1 cellular context compared by ENCODE assay signal in genomic region chr12:45215419-45216296, GRCh38.
TF ChIP-seq lines count a peak whose summit lies in the region.

Gene ANO6, plus strand, starts transcription at chr12:45216095. Its CDS starts 227 bp downstream, at chr12:45216322.

TF ChIP-seq in GM12878, 131 proteins besides CTCF, POLR2A, EP300 and RAD21 (continued from another document and continues in another):
- TF ChIP-seq ZNF687 (IDR thresholded peaks at IDR 0.05) (peak; percentile 61), FOS (IDR thresholded peaks at IDR 0.05; ENCODE audit: borderline replicate concordance, extremely low read depth, insufficient read length) (no peak), BRCA1 (IDR thresholded peaks at IDR 0.05; ENCODE audit: low read depth, low read length) (no peak), POU2F2 (IDR thresholded peaks at IDR 0.05; ENCODE audit: borderline replicate concordance, low read depth, low read length) (peak; percentile 33; the same call in 1 of the 3 replicates), ASH2L (IDR thresholded peaks at IDR 0.05; ENCODE audit: borderline replicate concordance, low read depth) (no peak; the same call in none of the 2 replicates), KLF5 (IDR thresholded peaks at IDR 0.05; ENCODE audit: partially characterized antibody) (no peak), SREBF2 (IDR thresholded peaks at IDR 0.05; ENCODE audit: low read length) (no peak), DPF2 (IDR thresholded peaks at IDR 0.05) (no peak), EZH2 (IDR thresholded peaks at IDR 0.05; ENCODE audit: borderline replicate concordance, control insufficient read depth, low read depth, low read length) (no peak), EED (IDR thresholded peaks at IDR 0.05; ENCODE audit: low read depth) (peak; percentile 74; the same call in 1 of the 2 replicates), ZNF274 (IDR thresholded peaks at IDR 0.05; ENCODE audit: insufficient read depth, insufficient read length) (no peak), NBN (IDR thresholded peaks at IDR 0.05) (peak; percentile 89), ZBTB4 (CRISPR knock-in tag; IDR thresholded peaks at IDR 0.05) (no peak), ZNF207 (IDR thresholded peaks at IDR 0.05; ENCODE audit: borderline replicate concordance) (peak; percentile 26; the same call in 1 of the 2 replicates), IKZF1 (conservative IDR thresholded peaks at IDR 0.05) (peak; percentile 87), ZNF384 (IDR thresholded peaks at IDR 0.05; ENCODE audit: borderline replicate concordance, low read depth, low read length) (no peak), FOXK2 (IDR thresholded peaks at IDR 0.05) (no peak), JUND (IDR thresholded peaks at IDR 0.05; ENCODE audit: low read depth, low read length) (no peak), NFXL1 (IDR thresholded peaks at IDR 0.05; ENCODE audit: borderline replicate concordance) (no peak), RAD51 (IDR thresholded peaks at IDR 0.05) (peak; percentile 28; the same call in 1 of the 2 replicates), E4F1 (IDR thresholded peaks at IDR 0.05; ENCODE audit: borderline replicate concordance, partially characterized antibody) (no peak), SUZ12 (IDR thresholded peaks at IDR 0.05; ENCODE audit: unreplicated experiment) (no peak), NFIC (IDR thresholded peaks at IDR 0.05; ENCODE audit: low read depth, low read length) (no peak), CREB1 (IDR thresholded peaks at IDR 0.05; ENCODE audit: low read depth) (0 out of 2 replicates have a peak, but pooled peaks have one; percentile 44), CREM (IDR thresholded peaks at IDR 0.05; ENCODE audit: low read depth) (no peak; the same call in none of the 2 replicates), GATAD2B (conservative IDR thresholded peaks at IDR 0.05; ENCODE audit: low read depth) (no peak; the same call in 1 of the 2 replicates), RB1 (IDR thresholded peaks at IDR 0.05; ENCODE audit: borderline replicate concordance) (peak; percentile 59; the same call in 1 of the 2 replicates), TARDBP (IDR thresholded peaks at IDR 0.05; ENCODE audit: borderline replicate concordance) (0 out of 2 replicates have a peak, but pooled peaks have one; percentile 34), STAT3 (IDR thresholded peaks at IDR 0.05; ENCODE audit: low read depth, low read length) (no peak), ATF7 (IDR thresholded peaks at IDR 0.05; ENCODE audit: low read depth) (peak; percentile 41; the same call in 1 of the 2 replicates), NKRF (conservative IDR thresholded peaks at IDR 0.05) (no peak; the same call in 1 of the 2 replicates), LARP7 (IDR thresholded peaks at IDR 0.05) (peak; percentile 27; the same call in 1 of the 2 replicates)
- TF ChIP-seq, protein P1, sequence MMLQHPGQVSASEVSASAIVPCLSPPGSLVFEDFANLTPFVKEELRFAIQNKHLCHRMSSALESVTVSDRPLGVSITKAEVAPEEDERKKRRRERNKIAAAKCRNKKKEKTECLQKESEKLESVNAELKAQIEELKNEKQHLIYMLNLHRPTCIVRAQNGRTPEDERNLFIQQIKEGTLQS (IDR thresholded peaks at IDR 0.05; ENCODE audit: borderline replicate concordance, extremely low read depth, low read depth, low read length): no peak
- TF ChIP-seq, protein P2, sequence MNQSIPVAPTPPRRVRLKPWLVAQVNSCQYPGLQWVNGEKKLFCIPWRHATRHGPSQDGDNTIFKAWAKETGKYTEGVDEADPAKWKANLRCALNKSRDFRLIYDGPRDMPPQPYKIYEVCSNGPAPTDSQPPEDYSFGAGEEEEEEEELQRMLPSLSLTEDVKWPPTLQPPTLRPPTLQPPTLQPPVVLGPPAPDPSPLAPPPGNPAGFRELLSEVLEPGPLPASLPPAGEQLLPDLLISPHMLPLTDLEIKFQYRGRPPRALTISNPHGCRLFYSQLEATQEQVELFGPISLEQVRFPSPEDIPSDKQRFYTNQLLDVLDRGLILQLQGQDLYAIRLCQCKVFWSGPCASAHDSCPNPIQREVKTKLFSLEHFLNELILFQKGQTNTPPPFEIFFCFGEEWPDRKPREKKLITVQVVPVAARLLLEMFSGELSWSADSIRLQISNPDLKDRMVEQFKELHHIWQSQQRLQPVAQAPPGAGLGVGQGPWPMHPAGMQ (IDR thresholded peaks at IDR 0.05; ENCODE audit: borderline replicate concordance): no peak
- TF ChIP-seq, protein P3, sequence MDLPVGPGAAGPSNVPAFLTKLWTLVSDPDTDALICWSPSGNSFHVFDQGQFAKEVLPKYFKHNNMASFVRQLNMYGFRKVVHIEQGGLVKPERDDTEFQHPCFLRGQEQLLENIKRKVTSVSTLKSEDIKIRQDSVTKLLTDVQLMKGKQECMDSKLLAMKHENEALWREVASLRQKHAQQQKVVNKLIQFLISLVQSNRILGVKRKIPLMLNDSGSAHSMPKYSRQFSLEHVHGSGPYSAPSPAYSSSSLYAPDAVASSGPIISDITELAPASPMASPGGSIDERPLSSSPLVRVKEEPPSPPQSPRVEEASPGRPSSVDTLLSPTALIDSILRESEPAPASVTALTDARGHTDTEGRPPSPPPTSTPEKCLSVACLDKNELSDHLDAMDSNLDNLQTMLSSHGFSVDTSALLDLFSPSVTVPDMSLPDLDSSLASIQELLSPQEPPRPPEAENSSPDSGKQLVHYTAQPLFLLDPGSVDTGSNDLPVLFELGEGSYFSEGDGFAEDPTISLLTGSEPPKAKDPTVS (IDR thresholded peaks at IDR 0.05; ENCODE audit: low read depth, low read length): no peak
- TF ChIP-seq, protein P4, sequence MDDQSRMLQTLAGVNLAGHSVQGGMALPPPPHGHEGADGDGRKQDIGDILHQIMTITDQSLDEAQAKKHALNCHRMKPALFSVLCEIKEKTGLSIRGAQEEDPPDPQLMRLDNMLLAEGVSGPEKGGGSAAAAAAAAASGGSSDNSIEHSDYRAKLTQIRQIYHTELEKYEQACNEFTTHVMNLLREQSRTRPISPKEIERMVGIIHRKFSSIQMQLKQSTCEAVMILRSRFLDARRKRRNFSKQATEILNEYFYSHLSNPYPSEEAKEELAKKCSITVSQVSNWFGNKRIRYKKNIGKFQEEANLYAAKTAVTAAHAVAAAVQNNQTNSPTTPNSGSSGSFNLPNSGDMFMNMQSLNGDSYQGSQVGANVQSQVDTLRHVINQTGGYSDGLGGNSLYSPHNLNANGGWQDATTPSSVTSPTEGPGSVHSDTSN (IDR thresholded peaks at IDR 0.05; ENCODE audit: insufficient replicate concordance, low read depth, low read length): no peak
- TF ChIP-seq, protein P5, sequence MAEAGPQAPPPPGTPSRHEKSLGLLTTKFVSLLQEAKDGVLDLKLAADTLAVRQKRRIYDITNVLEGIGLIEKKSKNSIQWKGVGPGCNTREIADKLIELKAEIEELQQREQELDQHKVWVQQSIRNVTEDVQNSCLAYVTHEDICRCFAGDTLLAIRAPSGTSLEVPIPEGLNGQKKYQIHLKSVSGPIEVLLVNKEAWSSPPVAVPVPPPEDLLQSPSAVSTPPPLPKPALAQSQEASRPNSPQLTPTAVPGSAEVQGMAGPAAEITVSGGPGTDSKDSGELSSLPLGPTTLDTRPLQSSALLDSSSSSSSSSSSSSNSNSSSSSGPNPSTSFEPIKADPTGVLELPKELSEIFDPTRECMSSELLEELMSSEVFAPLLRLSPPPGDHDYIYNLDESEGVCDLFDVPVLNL (IDR thresholded peaks at IDR 0.05; ENCODE audit: low read depth, low read length): no peak
